In genomic region chr3:147483578-147483977, GRCh38 we compare ENCODE assay signal across 18 cellular contexts.
"Had no signal": no experiment of that assay in that cellular context is flagged by ENCODE, and none has a peak within 500 bp of the region (broad histone marks: within the 10 kb centered on the region; RNA-seq: fewer than 3 reads in every experiment).

No MANE protein-coding gene starts in this region.

- H3K4me1 Mint-ChIP-seq: activated CD4-positive, alpha-beta memory T cell treated with anti-CD3 and anti-CD28 coated beads, Interleukin-2, amount 10 ng/mL, durations not matched to agents 7 days and 5 days; activated naive CD4-positive, alpha-beta T cell treated with anti-CD3 and anti-CD28 coated beads, Interleukin-2, amount 10 ng/mL, durations not matched to agents 7 days and 5 days; memory B cell; nephron had no signal

- H3K27ac Mint-ChIP-seq: activated CD4-positive, alpha-beta memory T cell treated with anti-CD3 and anti-CD28 coated beads, Interleukin-2, amount 10 ng/mL, durations not matched to agents 7 days and 5 days; activated naive CD4-positive, alpha-beta T cell treated with anti-CD3 and anti-CD28 coated beads, Interleukin-2, amount 10 ng/mL, durations not matched to agents 7 days and 5 days; memory B cell; nephron; type B pancreatic cell had no signal

- ATAC-seq: heart right ventricle, left cardiac atrium, pancreas, psoas muscle had no signal

- DNase-seq: activated CD4-positive, alpha-beta memory T cell treated with anti-CD3 and anti-CD28 coated beads, Interleukin-2, amount 10 ng/mL, durations not matched to agents 7 days and 5 days; activated CD4-positive, alpha-beta T cell treated with anti-CD3 and anti-CD28 coated beads for 48 hours; activated effector memory CD4-positive, alpha-beta T cell treated with anti-CD3 and anti-CD28 coated beads, Interleukin-2, amount 50 U/mL, for 16 hours; activated naive CD4-positive, alpha-beta T cell treated with anti-CD3 and anti-CD28 coated beads, Interleukin-2, amount 10 ng/mL, durations not matched to agents 7 days and 5 days; amygdala; cerebellar nuclear complex; effector CD4-positive, alpha-beta T cell; heart right ventricle; islet precursor cell; left cardiac atrium; pancreas; psoas muscle; spleen; stimulated activated CD4-positive, alpha-beta T cell treated with anti-CD3 and anti-CD28 coated beads, Interleukin-4, amount 100 ng/mL, for 1 hour; stimulated activated naive CD4-positive, alpha-beta T cell treated with Interleukin-2 at 50 U/mL for 16 hours had no signal

- H3K36me3 Mint-ChIP-seq: activated naive CD4-positive, alpha-beta T cell treated with anti-CD3 and anti-CD28 coated beads, Interleukin-2, amount 10 ng/mL, durations not matched to agents 7 days and 5 days; memory B cell; type B pancreatic cell had no signal

- H3K9me3 Mint-ChIP-seq: nephron, type B pancreatic cell had no signal

- H3K4me3 Mint-ChIP-seq: activated CD4-positive, alpha-beta memory T cell treated with anti-CD3 and anti-CD28 coated beads, Interleukin-2, amount 10 ng/mL, durations not matched to agents 7 days and 5 days; activated naive CD4-positive, alpha-beta T cell treated with anti-CD3 and anti-CD28 coated beads, Interleukin-2, amount 10 ng/mL, durations not matched to agents 7 days and 5 days; memory B cell; nephron; type B pancreatic cell had no signal

- H3K27me3 Mint-ChIP-seq: activated CD4-positive, alpha-beta memory T cell treated with anti-CD3 and anti-CD28 coated beads, Interleukin-2, amount 10 ng/mL, durations not matched to agents 7 days and 5 days; activated naive CD4-positive, alpha-beta T cell treated with anti-CD3 and anti-CD28 coated beads, Interleukin-2, amount 10 ng/mL, durations not matched to agents 7 days and 5 days; memory B cell; type B pancreatic cell had no signal
